In the genomic region with DNA sequence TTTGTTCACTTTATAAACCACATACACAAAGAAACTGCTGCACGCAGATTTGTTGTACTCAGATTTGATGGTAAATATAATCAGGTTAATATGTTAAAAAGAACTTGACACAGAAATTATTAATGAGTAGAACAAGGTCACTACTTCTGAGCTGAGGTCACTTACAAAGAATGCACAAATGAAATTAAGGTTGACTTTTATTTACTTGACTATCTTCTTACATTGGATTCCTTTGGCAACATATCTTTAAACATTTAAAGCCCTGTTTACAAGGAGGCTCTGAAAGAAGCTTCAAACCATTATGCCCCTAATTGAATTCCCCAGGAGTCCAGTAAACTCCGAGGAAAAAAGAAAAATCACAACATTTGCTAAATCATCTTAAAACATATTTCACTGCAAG, we compare ENCODE assay signal across 21 cellular contexts.
DNase-seq lines count a peak whose midpoint lies in the region; ATAC-seq, FAIRE-seq and TF ChIP-seq lines count a peak whose summit lies in the region.
"Had no signal": no experiment of that assay in that cellular context is flagged by ENCODE, and none has a peak within 500 bp of the region (broad histone marks: within the 10 kb centered on the region; RNA-seq: fewer than 3 reads in every experiment).

No MANE protein-coding gene starts in this region.

- BruUV-seq in HepG2 (replicated peaks; lab: Mats Ljungman, UMichigan), result no TSS peak

- peak overlapping the region; percentile 62 to 99 for H3K9ac ChIP-seq in liver (ENCODE audit: low read depth in 1 of 2, low read length in 2 of 2)
- no peak overlapping the region for H3K9ac ChIP-seq in HepG2 (ENCODE audit: insufficient read depth, low read depth, low read length)
- H3K9ac ChIP-seq in keratinocyte (ENCODE audit: control insufficient read depth, extremely low read depth, insufficient read depth, low read length), result no peak overlapping the region
- H3K9ac ChIP-seq: KMS-11 had no signal

- TF ChIP-seq CTCF in liver (IDR thresholded peaks at IDR 0.05; ENCODE audit: low read depth, low read length, missing input control) (no peak), HepG2 (CRISPR knock-in tag; IDR thresholded peaks at IDR 0.05) (no peak), dorsolateral prefrontal cortex (IDR thresholded peaks at IDR 0.05 in 54 of 56, conservative IDR thresholded peaks at IDR 0.05 in 2 of 56; ENCODE audit: low read depth in 1 of 56, partially characterized antibody in 56 of 56) (no peak), keratinocyte (optimal IDR thresholded peaks at IDR 0.05 in 1 of 3, IDR thresholded peaks at IDR 0.05 in 1 of 3, conservative IDR thresholded peaks at IDR 0.05 in 1 of 3; ENCODE audit: extremely low read depth in 1 of 3, insufficient read depth in 2 of 3, low read length in 3 of 3) (no peak)

- H3K27me3 ChIP-seq in liver (ENCODE audit: control insufficient read depth in 4 of 4, insufficient read depth in 4 of 4, low read length in 3 of 4) (no peaks in the 10 kb centered on the region), HepG2 (ENCODE audit: control insufficient read depth in 1 of 2, insufficient read depth in 2 of 2, low read length in 2 of 2) (no peaks in the 10 kb centered on the region), dorsolateral prefrontal cortex (peaks cover 0 to 45% (median 0%) of the 10 kb centered on the region in 45 donors), keratinocyte (ENCODE audit: control insufficient read depth, extremely low read depth, insufficient read depth, low read length) (no peaks in the 10 kb centered on the region)

- FAIRE-seq in HepG2 (lab: Jason Lieb, UNC), result no peak
- FAIRE-seq in keratinocyte (lab: Jason Lieb, UNC), result no peak
- FAIRE-seq: A204.1, H54, HTR-8/SVneo had no signal

- no peak for DNase-seq in HepG2 (ENCODE audit: low spot score)
- no peak for DNase-seq in dorsolateral prefrontal cortex
- DNase-seq in keratinocyte (ENCODE audit: low read depth, low spot score), result no peak
- no peak for DNase-seq in GF-D8 (lab: John Stamatoyannopoulos, UW)
- no peak for DNase-seq in UCSD-AML1 (lab: John Stamatoyannopoulos, UW; ENCODE audit: unreplicated experiment)
- DNase-seq in GM19238 (ENCODE audit: insufficient read length, low spot score), result no peak
- DNase-seq: AML-193; CD4-positive, alpha-beta T cell; DMS79 treated with DMSO at 0.1 percent for 48 hours; GDM1; NCI-H1092 treated with DMSO at 0.1 percent for 48 hours; NCI-H187; NCI-H2171 treated with DMSO at 0.1 percent for 48 hours; NCI-H774 had no signal

- CTCF ChIA-PET in HepG2 (lab: Yijun Ruan, JAX; ENCODE audit: low intra/inter-chr PET ratio, low total read pairs), result no interaction called here

- WGBS in liver, result 27% methylated on average over 2 of the region's 2 CpGs
- WGBS in HepG2 (ENCODE audit: low lambda C conversion rate), result 18% methylated on average over 2 of the region's 2 CpGs

- POLR2A ChIA-PET in HepG2 (lab: Yijun Ruan, JAX), result no interaction called here

- dilution Hi-C loops in keratinocyte (cut with MboI; ENCODE audit: extremely low pct_ligation_motif_present, low sequenced_read_pairs), result no loop called here

- H2AFZ ChIP-seq in HepG2 (ENCODE audit: low read length) (no peak overlapping the region), keratinocyte (ENCODE audit: control insufficient read depth, low read length) (no peak overlapping the region)

- TF ChIP-seq POLR2A in HepG2 (IDR thresholded peaks at IDR 0.05; ENCODE audit: insufficient read depth in 1 of 2, low read depth in 2 of 2, low read length in 2 of 2), result no peak

- H3K4me1 ChIP-seq in liver (ENCODE audit: control insufficient read depth in 4 of 4, insufficient read depth in 4 of 4, low read length in 3 of 4), result peaks cover 4 to 34% (median 16%) of the 10 kb centered on the region in 4 donors
- H3K4me1 ChIP-seq in HepG2 (ENCODE audit: insufficient read depth, low read length), result peaks cover 46% of the 10 kb centered on the region
- peaks cover 37% of the 10 kb centered on the region for H3K4me1 ChIP-seq in keratinocyte (ENCODE audit: control insufficient read depth, extremely low read depth, insufficient read depth, low read length)

- ATAC-seq in HepG2, result no peak
- no peak for ATAC-seq in GM18520 (IDR thresholded peaks at IDR 0.05; ENCODE audit: unreplicated experiment)
- ATAC-seq: Right ventricle myocardium inferior had no signal

- intact Hi-C loops in HepG2 (cut with micrococcal nuclease; ENCODE audit: unreplicated experiment), result no loop called here
- intact Hi-C loops in dorsolateral prefrontal cortex (cut with DNase I), result loop anchor here in 1 of 2 donors (10.0 kb wide), 1 partner anchor 494 kb away; no protein-coding TSS in a partner anchor

- H3K79me2 ChIP-seq in HepG2 (ENCODE audit: insufficient read depth, low read length), result no peaks in the 10 kb centered on the region
- no peaks in the 10 kb centered on the region for H3K79me2 ChIP-seq in keratinocyte (ENCODE audit: control insufficient read depth, insufficient read depth, low read length)

- TF ChIP-seq EP300 in HepG2 (IDR thresholded peaks at IDR 0.05; ENCODE audit: low read depth in 2 of 2, low read length in 2 of 2) (no peak), HepG2 (CRISPR knock-in tag; IDR thresholded peaks at IDR 0.05; ENCODE audit: borderline replicate concordance) (no peak)

- H4K20me1 ChIP-seq in HepG2 (ENCODE audit: insufficient read depth, low read length) (no peaks in the 10 kb centered on the region), keratinocyte (ENCODE audit: control insufficient read depth, extremely low read depth, insufficient read depth, low read length) (no peaks in the 10 kb centered on the region)

- in situ Hi-C loops in HepG2 (cut with HindIII; ENCODE audit: extremely low pct_ligation_motif_present, low pct_unique_long_range_greater_than_20kb), result no loop called here

- H3K4me2 ChIP-seq in HepG2 (ENCODE audit: low read depth, low read length) (no peak overlapping the region), keratinocyte (ENCODE audit: control insufficient read depth, extremely low read depth, insufficient read depth, low read depth, low read length) (peak overlapping the region; percentile 77)
- H3K4me2 ChIP-seq: KMS-11 had no signal

- H3K36me3 ChIP-seq in liver (ENCODE audit: control insufficient read depth in 4 of 4, insufficient read depth in 3 of 4, low read depth in 1 of 4, low read length in 3 of 4), result no peaks in the 10 kb centered on the region
- H3K36me3 ChIP-seq in HepG2 (replicated peaks in 1 of 2; ENCODE audit: control insufficient read depth in 1 of 2, insufficient read depth in 2 of 2, low read length in 2 of 2), result no peaks in the 10 kb centered on the region
- H3K36me3 ChIP-seq in keratinocyte (ENCODE audit: control insufficient read depth in 2 of 2, extremely low read depth in 1 of 2, insufficient read depth in 2 of 2, low read length in 2 of 2), result no peaks in the 10 kb centered on the region

- H3K4me3 ChIP-seq in liver (ENCODE audit: low read depth in 1 of 3, low read length in 3 of 3) (peak overlapping the region in 2 of 3 donors; percentile 35 to 53), HepG2 (replicated peaks in 1 of 3; ENCODE audit: insufficient read depth in 1 of 3, low read depth in 2 of 3, low read length in 3 of 3) (no peak overlapping the region), dorsolateral prefrontal cortex (peak overlapping the region in 39 of 59 donors; percentile 0 to 49 (median 21)), keratinocyte (ENCODE audit: control insufficient read depth in 2 of 3, extremely low read depth in 1 of 3, insufficient read depth in 2 of 3, low read depth in 1 of 3, low read length in 3 of 3) (peak overlapping the region in 1 of 3 experiments; percentile 15)

- H3K9me1 ChIP-seq in keratinocyte (ENCODE audit: control insufficient read depth, extremely low read depth, insufficient read depth, low read length), result no peaks in the 10 kb centered on the region

- H3K9me3 ChIP-seq in liver (ENCODE audit: control insufficient read depth in 4 of 4, low read length in 3 of 4) (no peaks in the 10 kb centered on the region), HepG2 (ENCODE audit: low read length) (peaks cover 11% of the 10 kb centered on the region), keratinocyte (ENCODE audit: control insufficient read depth, low read depth, low read length) (no peaks in the 10 kb centered on the region)

- TF ChIP-seq RAD21 in liver (IDR thresholded peaks at IDR 0.05) (no peak), HepG2 (CRISPR knock-in tag; IDR thresholded peaks at IDR 0.05) (no peak)

- H3K27ac ChIP-seq in liver (ENCODE audit: low read depth in 1 of 2, low read length in 2 of 2), result peak overlapping the region; percentile 52 to 76
- no peak overlapping the region for H3K27ac ChIP-seq in HepG2 (ENCODE audit: extremely low read length, insufficient read depth, low read length)
- H3K27ac ChIP-seq in dorsolateral prefrontal cortex, result no peak overlapping the region
- H3K27ac ChIP-seq in keratinocyte (ENCODE audit: control insufficient read depth, insufficient read depth, low read length), result no peak overlapping the region
- H3K27ac ChIP-seq: KMS-11 had no signal

TF ChIP-seq in liver, 16 proteins besides CTCF, POLR2A, EP300 and RAD21 (continues in another document):
- TF ChIP-seq FOXA1 (IDR thresholded peaks at IDR 0.05) (no peak), HNF4A (conservative IDR thresholded peaks at IDR 0.05) (no peak)

TF ChIP-seq in HepG2, 621 proteins besides CTCF, POLR2A, EP300 and RAD21 (continues in another document):
- TF ChIP-seq ZNF772 (CRISPR knock-in tag; IDR thresholded peaks at IDR 0.05) (no peak), ATRX (CRISPR knock-in tag; IDR thresholded peaks at IDR 0.05; ENCODE audit: borderline replicate concordance) (no peak), GZF1 (CRISPR knock-in tag; IDR thresholded peaks at IDR 0.05) (no peak)
- TF ChIP-seq, protein P1, sequence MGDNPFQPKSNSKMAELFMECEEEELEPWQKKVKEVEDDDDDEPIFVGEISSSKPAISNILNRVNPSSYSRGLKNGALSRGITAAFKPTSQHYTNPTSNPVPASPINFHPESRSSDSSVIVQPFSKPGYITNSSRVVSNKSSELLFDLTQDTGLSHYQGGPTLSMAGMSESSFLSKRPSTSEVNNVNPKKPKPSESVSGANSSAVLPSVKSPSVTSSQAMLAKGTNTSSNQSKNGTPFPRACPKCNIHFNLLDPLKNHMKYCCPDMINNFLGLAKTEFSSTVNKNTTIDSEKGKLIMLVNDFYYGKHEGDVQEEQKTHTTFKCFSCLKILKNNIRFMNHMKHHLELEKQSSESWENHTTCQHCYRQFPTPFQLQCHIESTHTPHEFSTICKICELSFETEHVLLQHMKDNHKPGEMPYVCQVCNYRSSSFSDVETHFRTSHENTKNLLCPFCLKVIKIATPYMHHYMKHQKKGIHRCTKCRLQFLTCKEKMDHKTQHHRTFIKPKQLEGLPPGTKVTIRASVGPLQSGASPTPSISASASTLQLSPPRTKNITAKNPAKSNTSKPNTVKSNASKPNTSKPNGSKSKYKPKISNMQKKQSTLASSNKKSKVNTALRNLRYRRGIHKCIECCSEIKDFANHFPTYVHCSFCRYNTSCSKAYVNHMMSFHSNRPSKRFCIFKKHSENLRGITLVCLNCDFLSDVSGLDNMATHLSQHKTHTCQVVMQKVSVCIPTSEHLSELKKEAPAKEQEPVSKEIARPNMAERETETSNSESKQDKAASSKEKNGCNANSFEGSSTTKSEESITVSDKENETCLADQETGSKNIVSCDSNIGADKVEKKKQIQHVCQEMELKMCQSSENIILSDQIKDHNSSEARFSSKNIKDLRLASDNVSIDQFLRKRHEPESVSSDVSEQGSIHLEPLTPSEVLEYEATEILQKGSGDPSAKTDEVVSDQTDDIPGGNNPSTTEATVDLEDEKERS (CRISPR knock-in tag; IDR thresholded peaks at IDR 0.05), result no peak

Comparison
In these comparisons a context has a peak if more than half of its experiments do, and no peak if none do; other contexts are left out.
1. H3K27ac ChIP-seq: peak in liver (2 of 2); none in HepG2 (single experiment), dorsolateral prefrontal cortex (0 of 59) and keratinocyte (single experiment).
2. H3K4me3 ChIP-seq: peak in liver (2 of 3) and dorsolateral prefrontal cortex (39 of 59); none in HepG2 (0 of 3).
3. H3K9ac ChIP-seq: peak in liver (2 of 2); none in HepG2 (single experiment) and keratinocyte (single experiment).